In the genomic region with DNA sequence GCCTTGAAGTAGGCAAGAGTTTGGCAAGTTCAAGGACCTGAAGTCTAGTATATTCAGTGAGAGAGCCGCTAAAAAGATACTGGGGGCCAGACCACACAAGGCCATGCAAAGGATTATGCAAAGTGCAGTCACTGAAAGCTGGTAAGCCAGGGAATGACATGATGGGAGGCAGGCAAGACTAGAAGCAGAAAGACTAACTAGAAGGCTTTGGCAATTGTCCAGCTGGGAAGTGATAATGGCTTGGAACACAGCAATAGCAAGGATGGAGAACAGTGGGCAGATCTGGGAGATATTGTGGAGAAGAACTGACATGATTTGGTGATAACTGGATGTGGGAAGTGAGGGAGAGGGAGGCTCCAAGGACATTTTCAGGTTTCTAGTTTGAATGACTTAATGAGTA, we compare ENCODE assay signal across 14 cellular contexts.
DNase-seq lines count a peak whose midpoint lies in the region; ATAC-seq and TF ChIP-seq lines count a peak whose summit lies in the region.
"Had no signal": no experiment of that assay in that cellular context is flagged by ENCODE, and none has a peak within 500 bp of the region (broad histone marks: within the 10 kb centered on the region; RNA-seq: fewer than 3 reads in every experiment).

No MANE protein-coding gene starts in this region.

- TF ChIP-seq POLR2A in breast epithelium (IDR thresholded peaks at IDR 0.05) (no peak), transverse colon (IDR thresholded peaks at IDR 0.05) (no peak)

- POLR2A ChIA-PET in Caco-2 (lab: Charles Lee) = no interaction called here

- H3K9me3 ChIP-seq in breast epithelium (no peaks in the 10 kb centered on the region), mammary epithelial cell (replicated peaks; ENCODE audit: insufficient read depth, low read length) (no peaks in the 10 kb centered on the region), adipocyte (ENCODE audit: control insufficient read depth, low read length) (no peaks in the 10 kb centered on the region), lung (ENCODE audit: control insufficient read depth in 2 of 2, insufficient read depth in 1 of 2, low read length in 1 of 2) (no peaks in the 10 kb centered on the region), transverse colon (no peaks in the 10 kb centered on the region), Caco-2 (no peaks in the 10 kb centered on the region)

- dilution Hi-C loops in mammary epithelial cell (cut with HindIII; ENCODE audit: low sequenced_read_pairs) = no loop called here

- H3K9me3 Mint-ChIP-seq in Caco-2 (ENCODE audit: unreplicated experiment) = no peaks in the 10 kb centered on the region
- H3K9me3 Mint-ChIP-seq: WTC11 had no signal

- no peak overlapping the region for H3K4me3 Mint-ChIP-seq in Caco-2 (ENCODE audit: unreplicated experiment)
- H3K4me3 Mint-ChIP-seq: WTC11 had no signal

- H3K4me2 ChIP-seq in mammary epithelial cell (ENCODE audit: insufficient read depth, low read depth, low read length) = no peak overlapping the region

- H3K9ac ChIP-seq in mammary epithelial cell (ENCODE audit: insufficient read depth, low read length) = no peak overlapping the region
- peak overlapping the region; percentile 65 for H3K9ac ChIP-seq in adipocyte (ENCODE audit: low read length)

- H3K4me3 ChIP-seq in breast epithelium = no peak overlapping the region
- H3K4me3 ChIP-seq in mammary epithelial cell (replicated peaks in 1 of 3; ENCODE audit: insufficient read depth in 1 of 3, low read depth in 2 of 3, low read length in 3 of 3) = no peak overlapping the region
- H3K4me3 ChIP-seq in adipocyte (ENCODE audit: low read length) = peak overlapping the region; percentile 26
- H3K4me3 ChIP-seq in lung = no peak overlapping the region
- no peak overlapping the region for H3K4me3 ChIP-seq in transverse colon
- no peak overlapping the region for H3K4me3 ChIP-seq in Caco-2 (ENCODE audit: low read depth, low read length)

- TF ChIP-seq CTCF in breast epithelium (IDR thresholded peaks at IDR 0.05) (no peak), mammary epithelial cell (conservative IDR thresholded peaks at IDR 0.05 in 1 of 2, IDR thresholded peaks at IDR 0.05 in 1 of 2; ENCODE audit: extremely low read depth in 1 of 2, insufficient read depth in 1 of 2, low read depth in 1 of 2, low read length in 2 of 2) (no peak), lung (IDR thresholded peaks at IDR 0.05; ENCODE audit: control extremely low read depth, extremely low read depth) (no peak), transverse colon (IDR thresholded peaks at IDR 0.05) (no peak), Caco-2 (IDR thresholded peaks at IDR 0.05; ENCODE audit: insufficient read depth in 1 of 2, low read depth in 1 of 2, low read length in 1 of 2, severe bottlenecking in 1 of 2, unreplicated experiment in 1 of 2) (no peak)

- H3K27me3 ChIP-seq in breast epithelium (no peaks in the 10 kb centered on the region), mammary epithelial cell (ENCODE audit: insufficient read depth, low read length) (no peaks in the 10 kb centered on the region), adipocyte (replicated peaks; ENCODE audit: control insufficient read depth, insufficient read depth, low read length) (no peaks in the 10 kb centered on the region), lung (ENCODE audit: control insufficient read depth, insufficient read depth) (no peaks in the 10 kb centered on the region), transverse colon (no peaks in the 10 kb centered on the region), Caco-2 (replicated peaks; ENCODE audit: control insufficient read depth, insufficient read depth, low read length) (no peaks in the 10 kb centered on the region)

- BruUV-seq in mammary epithelial cell (replicated peaks; lab: Mats Ljungman, UMichigan) (no TSS peak), Caco-2 (replicated peaks; lab: Mats Ljungman, UMichigan) (no TSS peak)

- no peaks in the 10 kb centered on the region for H3K36me3 ChIP-seq in breast epithelium
- H3K36me3 ChIP-seq in mammary epithelial cell (ENCODE audit: insufficient read depth, low read length) = no peaks in the 10 kb centered on the region
- no peaks in the 10 kb centered on the region for H3K36me3 ChIP-seq in adipocyte (ENCODE audit: control insufficient read depth, insufficient read depth, low read length, severe bottlenecking)
- H3K36me3 ChIP-seq in lung (ENCODE audit: control insufficient read depth in 2 of 2, insufficient read depth in 2 of 2, low read length in 2 of 2) = no peaks in the 10 kb centered on the region
- H3K36me3 ChIP-seq in transverse colon = no peaks in the 10 kb centered on the region
- H3K36me3 ChIP-seq in Caco-2 (ENCODE audit: control insufficient read depth, insufficient read depth, low read length) = no peaks in the 10 kb centered on the region

- H3K4me1 ChIP-seq in breast epithelium (peaks cover 4 to 7% of the 10 kb centered on the region in 2 donors), mammary epithelial cell (ENCODE audit: insufficient read depth, low read length) (no peaks in the 10 kb centered on the region), adipocyte (ENCODE audit: control insufficient read depth, insufficient read depth, low read length) (peaks cover 52% of the 10 kb centered on the region), lung (ENCODE audit: control insufficient read depth in 2 of 2, insufficient read depth in 2 of 2, low read length in 2 of 2) (peaks cover 0 to 2% of the 10 kb centered on the region in 2 donors), transverse colon (peaks cover 3 to 9% (median 7%) of the 10 kb centered on the region in 4 donors), Caco-2 (peaks cover 5% of the 10 kb centered on the region; the same call in 1 of the 2 replicates)

- intact Hi-C loops in breast epithelium (cut with DNase I; ENCODE audit: low total_unique reads) = no loop called here
- intact Hi-C loops in mammary epithelial cell (cut with micrococcal nuclease) = no loop called here
- intact Hi-C loops in transverse colon (cut with DNase I; ENCODE audit: low total_unique reads) = no loop called here
- intact Hi-C loops in Caco-2 (cut with micrococcal nuclease; ENCODE audit: unreplicated experiment) = no loop called here

- H3K27ac ChIP-seq in breast epithelium = peak overlapping the region; percentile 59 to 83
- H3K27ac ChIP-seq in mammary epithelial cell (ENCODE audit: insufficient read depth, low read depth, low read length) = no peak overlapping the region
- peak overlapping the region; percentile 26 to 77 for H3K27ac ChIP-seq in lung (ENCODE audit: low read depth in 1 of 2, low read length in 1 of 2)
- H3K27ac ChIP-seq in transverse colon = peak overlapping the region; percentile 49 to 75 (median 58)

- TF ChIP-seq EP300 in transverse colon (IDR thresholded peaks at IDR 0.05; ENCODE audit: low read depth) = no peak

- H2AFZ ChIP-seq in mammary epithelial cell (ENCODE audit: low read depth, low read length) = no peak overlapping the region

- H3K79me2 ChIP-seq in mammary epithelial cell (ENCODE audit: insufficient read depth, low read length) = no peaks in the 10 kb centered on the region

- 100% methylated on average over 1 of the region's 1 CpG for WGBS in mammary epithelial cell (ENCODE audit: low coverage, missing lambda C conversion rate)
- WGBS in lung, 2 donors = 77 to 79% methylated on average over 1 of the region's 1 CpG
- whole genome bisulfite sequencing in transverse colon (ENCODE audit: low coverage in 1 of 2), 2 donors = 57 to 89% methylated on average over 1 of the region's 1 CpG

- peaks cover 10% of the 10 kb centered on the region for H3K4me1 Mint-ChIP-seq in Caco-2 (ENCODE audit: low read depth, unreplicated experiment)

- CTCF ChIA-PET in mammary epithelial cell (lab: Charles Lee; ENCODE audit: low non-redundant PET) (no interaction called here), Caco-2 (lab: Charles Lee) (no interaction called here)

- H3K36me3 Mint-ChIP-seq in Caco-2 (ENCODE audit: insufficient read depth, unreplicated experiment) = no peaks in the 10 kb centered on the region
- H3K36me3 Mint-ChIP-seq: WTC11 had no signal

- DNase-seq in breast epithelium (ENCODE audit: low spot score in 2 of 2) = no peak
- no peak for DNase-seq in mammary epithelial cell
- peak; percentile 13 for DNase-seq in adipocyte (ENCODE audit: low read depth)
- DNase-seq in lung (ENCODE audit: low spot score) = no peak
- no peak for DNase-seq in transverse colon
- no peak for DNase-seq in Caco-2
- DNase-seq in NCI-H2107 treated with DMSO at 0.1 percent for 48 hours (lab: John Stamatoyannopoulos, UW; ENCODE audit: unreplicated experiment) = no peak
- no peak for DNase-seq in effector CD4-positive, alpha-beta T cell
- DNase-seq: activated naive CD4-positive, alpha-beta T cell treated with Interleukin-2 at 50 U/mL for 16 hours; cerebellar nuclear complex; DMS153; NCI-H1417 treated with DMSO at 0.1 percent for 48 hours; stimulated activated CD4-positive, alpha-beta T cell treated with anti-CD3 and anti-CD28 coated beads, Interleukin-12 subunit alpha, Interleukin-12 subunit beta, amount 100 ng/mL, for 4 hours had no signal

- no peak overlapping the region for H3K27ac Mint-ChIP-seq in Caco-2 (ENCODE audit: unreplicated experiment)
- H3K27ac Mint-ChIP-seq: WTC11 had no signal

- H4K20me1 ChIP-seq in mammary epithelial cell (ENCODE audit: insufficient read depth, low read length) = no peaks in the 10 kb centered on the region

- no peaks in the 10 kb centered on the region for H3K27me3 Mint-ChIP-seq in Caco-2 (ENCODE audit: insufficient read depth, unreplicated experiment)

- ATAC-seq in lung (ENCODE audit: insufficient read depth, low FRiP score) = no peak
- ATAC-seq: WTC11 had no signal

- in situ Hi-C loops in mammary epithelial cell (cut with MboI; ENCODE audit: low sequenced_read_pairs in 2 of 2) = no loop called here
- in situ Hi-C loops in transverse colon (cut with MboI; ENCODE audit: low pct_ligation_motif_present in 1 of 4, low pct_unique_long_range_greater_than_20kb in 1 of 4, low sequenced_read_pairs in 3 of 4) = loop anchor here in 1 of 4 donors (25.0 kb wide), 1 partner anchor 577 kb away; no protein-coding TSS in a partner anchor
